8 cellular contexts compared by ENCODE assay signal in the genomic region with DNA sequence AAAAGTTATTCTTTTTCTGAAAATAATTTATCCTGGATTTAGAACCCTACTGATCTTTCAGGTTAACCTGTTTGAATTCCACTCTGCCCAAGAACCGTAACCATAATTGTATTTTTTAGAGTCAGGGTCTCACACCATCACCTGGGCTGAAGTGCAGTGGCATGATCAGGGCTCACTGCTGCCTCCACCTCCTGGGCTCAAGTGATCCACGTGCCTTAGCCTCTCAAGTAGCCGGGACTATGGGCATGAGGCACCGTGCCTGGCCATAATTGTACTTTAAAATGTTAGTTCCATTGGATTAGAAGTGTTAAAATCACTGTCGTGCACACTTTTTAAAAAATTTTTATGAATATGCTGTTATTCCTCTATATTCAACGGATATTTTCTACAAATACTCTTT. TPM values are rescaled to one million over a fixed set of nuclear protein-coding genes. Genes with fewer than 3 reads are reported as not detected.
A peak's percentile ranks its signal among the peaks of the same experiment; 100 is the strongest.
DNase-seq lines count a peak whose midpoint lies in the region; ATAC-seq and TF ChIP-seq lines count a peak whose summit lies in the region.

No MANE protein-coding gene starts in this region.

- TF ChIP-seq CTCF in GM06990 (IDR thresholded peaks at IDR 0.05; ENCODE audit: insufficient read depth, low read length, poor library complexity, severe bottlenecking) (no peak), epithelial cell of esophagus (IDR thresholded peaks at IDR 0.05; ENCODE audit: insufficient read depth, low read depth, low read length, missing control alignments) (no peak)

- DNase-seq in GM06990 (ENCODE audit: extremely low read depth, insufficient read length) (no peak), NT2/D1 (ENCODE audit: low read depth, low spot score) (no peak), epithelial cell of esophagus (ENCODE audit: low read depth) (peak; percentile 16), pons (ENCODE audit: low spot score) (peak; percentile 16), G401 (ENCODE audit: low spot score) (no peak)

- in situ Hi-C loops in G401 (cut with HindIII; ENCODE audit: low sequenced_read_pairs): no loop called here

- peak overlapping the region; percentile 94 for H3K9ac ChIP-seq in NT2/D1 (ENCODE audit: insufficient read length, low read depth)

- no peaks in the 10 kb centered on the region for H3K9me3 ChIP-seq in NT2/D1 (ENCODE audit: insufficient read depth, low read length)

- no peaks in the 10 kb centered on the region for H3K36me3 ChIP-seq in GM06990 (ENCODE audit: control insufficient read depth, insufficient read depth, low read length)
- no peaks in the 10 kb centered on the region for H3K36me3 ChIP-seq in NT2/D1 (ENCODE audit: insufficient read depth, insufficient read length, low read length)

- no peaks in the 10 kb centered on the region for H3K4me1 ChIP-seq in NT2/D1 (ENCODE audit: insufficient read depth, insufficient read length)

- ATAC-seq in GM21737 (IDR thresholded peaks at IDR 0.05; ENCODE audit: unreplicated experiment): no peak
- ATAC-seq in GM18868 (IDR thresholded peaks at IDR 0.05; ENCODE audit: unreplicated experiment): no peak
- no peak for ATAC-seq in GM21528 (IDR thresholded peaks at IDR 0.05; ENCODE audit: low FRiP score, unreplicated experiment)

- H3K27me3 ChIP-seq in GM06990 (replicated peaks; ENCODE audit: control insufficient read depth, insufficient read depth, low read length): no peaks in the 10 kb centered on the region
- no peaks in the 10 kb centered on the region for H3K27me3 ChIP-seq in NT2/D1 (ENCODE audit: insufficient read depth, insufficient read length)

- peak overlapping the region; percentile 92 for H3K4me3 ChIP-seq in GM06990 (replicated peaks; ENCODE audit: low read depth, low read length)
- H3K4me3 ChIP-seq in NT2/D1 (ENCODE audit: insufficient read length, low read depth): peak overlapping the region; percentile 76
- H3K4me3 ChIP-seq in epithelial cell of esophagus (ENCODE audit: low read length): peak overlapping the region; percentile 70

RNA-seq across cellular contexts. Expression of gene MTMR10, which starts 1.0 kb away (rescaled TPM):
- total RNA-seq in G401 (2014; rRNA removed; shearing (Covaris generic)): 10.8 and 12.0 TPM in 2 replicates

Comparison
In these comparisons a context has a peak if more than half of its experiments do, and no peak if none do; other contexts are left out.
1. DNase-seq: peak in epithelial cell of esophagus (single experiment) and pons (single experiment); none in GM06990 (single experiment), NT2/D1 (single experiment) and G401 (single experiment).
2. Peak in every context shown above with its lines, with median percentiles within 50 percentile points of each other: H3K4me3 ChIP-seq.